1 cellular context compared by ENCODE assay signal in the genomic region with DNA sequence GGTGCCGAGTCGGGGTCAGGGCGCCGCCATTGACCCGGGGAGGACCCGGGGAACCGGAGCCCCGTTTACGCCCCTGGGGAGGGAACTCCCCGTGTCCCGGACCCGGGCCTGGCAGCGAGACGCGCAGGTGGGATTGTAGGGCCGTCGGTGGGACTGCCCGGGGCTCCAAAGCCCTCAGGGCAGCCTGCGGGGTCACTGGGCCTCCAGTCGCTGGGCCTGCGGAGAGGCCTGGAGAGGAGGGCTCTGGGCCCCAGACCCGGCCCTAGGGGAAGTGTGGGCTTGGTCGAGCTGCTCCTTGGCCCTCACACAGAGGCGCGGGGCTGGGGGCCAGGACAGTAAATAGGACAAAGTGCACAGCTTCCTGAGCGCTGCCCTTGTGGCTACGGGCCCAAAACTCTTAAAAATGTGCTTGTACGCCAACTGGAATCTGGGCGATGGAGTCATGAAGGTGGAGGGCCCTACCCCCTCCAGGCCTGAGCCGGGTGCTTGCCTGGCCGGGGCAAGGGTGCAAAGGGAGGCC.
TF ChIP-seq lines count a peak whose summit lies in the region.

No MANE protein-coding gene starts in this region.

TF ChIP-seq in HepG2, 621 proteins besides CTCF, POLR2A, EP300 and RAD21 (continued from another document):
- TF ChIP-seq MED1 (CRISPR knock-in tag; IDR thresholded peaks at IDR 0.05) (no peak), ZNF619 (CRISPR knock-in tag; IDR thresholded peaks at IDR 0.05) (no peak), SIX1 (CRISPR knock-in tag; IDR thresholded peaks at IDR 0.05; ENCODE audit: borderline replicate concordance) (no peak), GATAD2A (CRISPR knock-in tag; IDR thresholded peaks at IDR 0.05) (no peak), ZNF672 (CRISPR knock-in tag; IDR thresholded peaks at IDR 0.05) (no peak), NBN (conservative IDR thresholded peaks at IDR 0.05) (no peak)
- TF ChIP-seq, protein P1, sequence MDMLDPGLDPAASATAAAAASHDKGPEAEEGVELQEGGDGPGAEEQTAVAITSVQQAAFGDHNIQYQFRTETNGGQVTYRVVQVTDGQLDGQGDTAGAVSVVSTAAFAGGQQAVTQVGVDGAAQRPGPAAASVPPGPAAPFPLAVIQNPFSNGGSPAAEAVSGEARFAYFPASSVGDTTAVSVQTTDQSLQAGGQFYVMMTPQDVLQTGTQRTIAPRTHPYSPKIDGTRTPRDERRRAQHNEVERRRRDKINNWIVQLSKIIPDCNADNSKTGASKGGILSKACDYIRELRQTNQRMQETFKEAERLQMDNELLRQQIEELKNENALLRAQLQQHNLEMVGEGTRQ (IDR thresholded peaks at IDR 0.05; ENCODE audit: low read depth, low read length): no peak
- TF ChIP-seq, protein P1 (CRISPR knock-in tag; IDR thresholded peaks at IDR 0.05; ENCODE audit: borderline replicate concordance): no peak
- TF ChIP-seq, protein P2, sequence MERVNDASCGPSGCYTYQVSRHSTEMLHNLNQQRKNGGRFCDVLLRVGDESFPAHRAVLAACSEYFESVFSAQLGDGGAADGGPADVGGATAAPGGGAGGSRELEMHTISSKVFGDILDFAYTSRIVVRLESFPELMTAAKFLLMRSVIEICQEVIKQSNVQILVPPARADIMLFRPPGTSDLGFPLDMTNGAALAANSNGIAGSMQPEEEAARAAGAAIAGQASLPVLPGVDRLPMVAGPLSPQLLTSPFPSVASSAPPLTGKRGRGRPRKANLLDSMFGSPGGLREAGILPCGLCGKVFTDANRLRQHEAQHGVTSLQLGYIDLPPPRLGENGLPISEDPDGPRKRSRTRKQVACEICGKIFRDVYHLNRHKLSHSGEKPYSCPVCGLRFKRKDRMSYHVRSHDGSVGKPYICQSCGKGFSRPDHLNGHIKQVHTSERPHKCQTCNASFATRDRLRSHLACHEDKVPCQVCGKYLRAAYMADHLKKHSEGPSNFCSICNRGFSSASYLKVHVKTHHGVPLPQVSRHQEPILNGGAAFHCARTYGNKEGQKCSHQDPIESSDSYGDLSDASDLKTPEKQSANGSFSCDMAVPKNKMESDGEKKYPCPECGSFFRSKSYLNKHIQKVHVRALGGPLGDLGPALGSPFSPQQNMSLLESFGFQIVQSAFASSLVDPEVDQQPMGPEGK (CRISPR knock-in tag; IDR thresholded peaks at IDR 0.05): 0 out of 2 replicates have a peak, but pooled peaks have one; percentile 15
- TF ChIP-seq, protein P3, sequence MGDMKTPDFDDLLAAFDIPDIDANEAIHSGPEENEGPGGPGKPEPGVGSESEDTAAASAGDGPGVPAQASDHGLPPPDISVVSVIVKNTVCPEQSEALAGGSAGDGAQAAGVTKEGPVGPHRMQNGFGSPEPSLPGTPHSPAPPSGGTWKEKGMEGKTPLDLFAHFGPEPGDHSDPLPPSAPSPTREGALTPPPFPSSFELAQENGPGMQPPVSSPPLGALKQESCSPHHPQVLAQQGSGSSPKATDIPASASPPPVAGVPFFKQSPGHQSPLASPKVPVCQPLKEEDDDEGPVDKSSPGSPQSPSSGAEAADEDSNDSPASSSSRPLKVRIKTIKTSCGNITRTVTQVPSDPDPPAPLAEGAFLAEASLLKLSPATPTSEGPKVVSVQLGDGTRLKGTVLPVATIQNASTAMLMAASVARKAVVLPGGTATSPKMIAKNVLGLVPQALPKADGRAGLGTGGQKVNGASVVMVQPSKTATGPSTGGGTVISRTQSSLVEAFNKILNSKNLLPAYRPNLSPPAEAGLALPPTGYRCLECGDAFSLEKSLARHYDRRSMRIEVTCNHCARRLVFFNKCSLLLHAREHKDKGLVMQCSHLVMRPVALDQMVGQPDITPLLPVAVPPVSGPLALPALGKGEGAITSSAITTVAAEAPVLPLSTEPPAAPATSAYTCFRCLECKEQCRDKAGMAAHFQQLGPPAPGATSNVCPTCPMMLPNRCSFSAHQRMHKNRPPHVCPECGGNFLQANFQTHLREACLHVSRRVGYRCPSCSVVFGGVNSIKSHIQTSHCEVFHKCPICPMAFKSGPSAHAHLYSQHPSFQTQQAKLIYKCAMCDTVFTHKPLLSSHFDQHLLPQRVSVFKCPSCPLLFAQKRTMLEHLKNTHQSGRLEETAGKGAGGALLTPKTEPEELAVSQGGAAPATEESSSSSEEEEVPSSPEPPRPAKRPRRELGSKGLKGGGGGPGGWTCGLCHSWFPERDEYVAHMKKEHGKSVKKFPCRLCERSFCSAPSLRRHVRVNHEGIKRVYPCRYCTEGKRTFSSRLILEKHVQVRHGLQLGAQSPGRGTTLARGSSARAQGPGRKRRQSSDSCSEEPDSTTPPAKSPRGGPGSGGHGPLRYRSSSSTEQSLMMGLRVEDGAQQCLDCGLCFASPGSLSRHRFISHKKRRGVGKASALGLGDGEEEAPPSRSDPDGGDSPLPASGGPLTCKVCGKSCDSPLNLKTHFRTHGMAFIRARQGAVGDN (CRISPR knock-in tag; IDR thresholded peaks at IDR 0.05): peak; percentile 25
